Comparison of ENCODE assay signal across 20 cellular contexts in genomic region chr4:149161247-149161646, GRCh38.
A peak's percentile ranks its signal among the peaks of the same experiment; 100 is the strongest.
DNase-seq lines count a peak whose midpoint lies in the region; ATAC-seq, FAIRE-seq and TF ChIP-seq lines count a peak whose summit lies in the region.
"Had no signal": no experiment of that assay in that cellular context is flagged by ENCODE, and none has a peak within 500 bp of the region (broad histone marks: within the 10 kb centered on the region; RNA-seq: fewer than 3 reads in every experiment).

No MANE protein-coding gene starts in this region.

- no peak for DNase-seq in Right ventricle myocardium superior
- DNase-seq in right atrium auricular region (ENCODE audit: low spot score), result no peak
- peak; percentile 20 to 67 for DNase-seq in foreskin keratinocyte
- DNase-seq in urothelium cell line (ENCODE audit: low spot score), result peak; percentile 53
- no peak for DNase-seq in stimulated activated naive CD4-positive, alpha-beta T cell treated with Interleukin-2 at 50 U/mL for 16 hours (lab: John Stamatoyannopoulos, UW)
- no peak for DNase-seq in epidermal melanocyte (ENCODE audit: insufficient read length, low spot score)
- no peak for DNase-seq in activated CD4-positive, alpha-beta T cell treated with anti-CD3 and anti-CD28 coated beads, Interleukin-2, amount 50 U/mL, for 1 hour
- DNase-seq: activated CD4-positive, alpha-beta T cell treated with anti-CD3 and anti-CD28 coated beads, Interleukin-2, amount 50 U/mL, for 48 hours; activated T-cell treated with anti-CD3 and anti-CD28 coated beads, Interleukin-2, amount 50 U/mL, for 48 hours; central memory CD4-positive, alpha-beta T cell; effector CD8-positive, alpha-beta T cell; foreskin melanocyte; GDM1; H7; NCI-H2029 treated with DMSO at 0.1 percent for 48 hours; NCI-H69; OCI-M1; uterus had no signal

- no peaks in the 10 kb centered on the region for H3K36me3 ChIP-seq in right atrium auricular region
- H3K36me3 ChIP-seq: uterus had no signal

- no peak for FAIRE-seq in urothelium cell line (lab: Jason Lieb, UNC)
- FAIRE-seq: A204.1 had no signal

- H3K27me3 ChIP-seq in right atrium auricular region (no peaks in the 10 kb centered on the region), foreskin keratinocyte (no peaks in the 10 kb centered on the region)
- H3K27me3 ChIP-seq: uterus had no signal

- no peak overlapping the region for H3K4me3 ChIP-seq in right atrium auricular region
- H3K4me3 ChIP-seq: uterus had no signal

- TF ChIP-seq CTCF in right atrium auricular region (IDR thresholded peaks at IDR 0.05) (no peak), VCaP (conservative IDR thresholded peaks at IDR 0.05) (no peak), foreskin keratinocyte (conservative IDR thresholded peaks at IDR 0.05) (no peak)

- peaks cover 0 to 10% of the 10 kb centered on the region in 2 donors for H3K4me1 ChIP-seq in right atrium auricular region
- no peaks in the 10 kb centered on the region for H3K4me1 ChIP-seq in foreskin keratinocyte
- H3K4me1 ChIP-seq: uterus had no signal

- intact Hi-C loops in Right ventricle myocardium superior (cut with DNase I), result no loop called here

- peak; percentile 81 for ATAC-seq in Right ventricle myocardium superior (ENCODE audit: poor library complexity)
- ATAC-seq in foreskin keratinocyte, result peak; percentile 11

- H3K27ac ChIP-seq in right atrium auricular region (no peak overlapping the region), VCaP (peak overlapping the region; percentile 41; the same call in 1 of the 2 replicates), foreskin keratinocyte (no peak overlapping the region)
- H3K27ac ChIP-seq: uterus had no signal

- no peaks in the 10 kb centered on the region for H3K9me3 ChIP-seq in right atrium auricular region
- H3K9me3 ChIP-seq: uterus had no signal

Comparison
In these comparisons a context has a peak if more than half of its experiments do, and no peak if none do; other contexts are left out.
1. DNase-seq: peak in foreskin keratinocyte (2 of 2) and urothelium cell line (single experiment); none in Right ventricle myocardium superior (single experiment), right atrium auricular region (single experiment), stimulated activated naive CD4-positive, alpha-beta T cell treated with Interleukin-2 at 50 U/mL for 16 hours (single experiment), epidermal melanocyte (single experiment) and activated CD4-positive, alpha-beta T cell treated with anti-CD3 and anti-CD28 coated beads, Interleukin-2, amount 50 U/mL, for 1 hour (single experiment).